Comparison of ENCODE assay signal across 12 cellular contexts in genomic region chr16:70693231-70693671, GRCh38. TPM values are rescaled to one million over a fixed set of nuclear protein-coding genes. Genes with fewer than 3 reads are reported as not detected.
DNase-seq lines count a peak whose midpoint lies in the region; ATAC-seq and TF ChIP-seq lines count a peak whose summit lies in the region.
"Had no signal": no experiment of that assay in that cellular context is flagged by ENCODE, and none has a peak within 500 bp of the region (broad histone marks: within the 10 kb centered on the region; RNA-seq: fewer than 3 reads in every experiment).

No MANE protein-coding gene starts in this region.

- RAD21 ChIA-PET in HCT116 (lab: Charles Lee; ENCODE audit: low non-redundant PET in 1 of 2, low total read pairs in 2 of 2, uncharacterized antibody in 2 of 2, unreplicated experiment in 2 of 2), result no interaction called here

- intact Hi-C loops in HCT116 (cut with micrococcal nuclease) (no loop called here), right cardiac atrium (cut with DNase I) (no loop called here)

- no peaks in the 10 kb centered on the region for H3K27me3 ChIP-seq in HCT116 (ENCODE audit: insufficient read depth, low read length)
- H3K27me3 ChIP-seq in right cardiac atrium (ENCODE audit: control insufficient read depth, insufficient read depth), result no peaks in the 10 kb centered on the region
- no peaks in the 10 kb centered on the region for H3K27me3 ChIP-seq in skeletal muscle tissue (ENCODE audit: control insufficient read depth in 3 of 3, insufficient read depth in 3 of 3, low read length in 3 of 3)

- no TSS peak for BruUV-seq in HCT116 (replicated peaks; lab: Mats Ljungman, UMichigan)

- H3K4me3 ChIP-seq in HCT116 (replicated peaks in 1 of 2; ENCODE audit: low read depth in 1 of 2, low read length in 2 of 2) (no peak overlapping the region), right cardiac atrium (ENCODE audit: low read length) (no peak overlapping the region), skeletal muscle tissue (ENCODE audit: low read length in 3 of 3) (peak overlapping the region in 2 of 3 donors; percentile 40 to 52)

- no peaks in the 10 kb centered on the region for H3K79me2 ChIP-seq in HCT116 (ENCODE audit: insufficient read depth, low read length)

- TF ChIP-seq CTCF in HCT116 (IDR thresholded peaks at IDR 0.05 in 2 of 3, conservative IDR thresholded peaks at IDR 0.05 in 1 of 3; ENCODE audit: borderline replicate concordance in 1 of 3, insufficient read depth in 1 of 3, low read depth in 2 of 3, low read length in 2 of 3), result no peak

- CTCF ChIA-PET in HCT116 (lab: Charles Lee), result no interaction called here

- H3K4me1 ChIP-seq in HCT116 (ENCODE audit: control insufficient read depth in 1 of 2, insufficient read depth in 2 of 2, low read length in 2 of 2) (peaks cover 38 to 84% of the 10 kb centered on the region in 2 experiments), right cardiac atrium (ENCODE audit: control insufficient read depth, insufficient read depth, low read length) (peaks cover 57% of the 10 kb centered on the region), skeletal muscle tissue (ENCODE audit: control insufficient read depth in 3 of 3, insufficient read depth in 3 of 3, low read length in 3 of 3) (peaks cover 94 to 100% (median 99%) of the 10 kb centered on the region in 3 donors)

- DNase-seq in HCT116 (ENCODE audit: low read depth, low spot score), result no peak
- DNase-seq in right cardiac atrium, result peak; percentile 55 to 80 (median 76)
- no peak for DNase-seq in COLO668 (lab: John Stamatoyannopoulos, UW; ENCODE audit: unreplicated experiment)
- DNase-seq in NAMALWA (ENCODE audit: low spot score), result no peak
- DNase-seq in effector CD8-positive, alpha-beta T cell (lab: John Stamatoyannopoulos, UW), result no peak
- no peak for DNase-seq in NCI-H1930 (lab: John Stamatoyannopoulos, UW)
- DNase-seq: activated CD8-positive, alpha-beta memory T cell treated with anti-CD3 and anti-CD28 coated beads, Interleukin-2, amount 50 U/mL, for 4 hours; effector CD4-positive, alpha-beta T cell; T-helper 2 cell had no signal

- H2AFZ ChIP-seq in HCT116 (ENCODE audit: low read depth, low read length, poor library complexity, severe bottlenecking), result no peak overlapping the region

- ATAC-seq in HCT116 (no peak), right cardiac atrium (peak; percentile 33 to 39)

- H3K36me3 ChIP-seq in HCT116 (ENCODE audit: control insufficient read depth in 1 of 2, insufficient read depth in 2 of 2, low read length in 2 of 2) (no peaks in the 10 kb centered on the region), skeletal muscle tissue (ENCODE audit: control insufficient read depth in 3 of 3, insufficient read depth in 3 of 3, low read length in 3 of 3) (no peaks in the 10 kb centered on the region)

- H3K4me2 ChIP-seq in HCT116 (ENCODE audit: low read length), result peak overlapping the region; percentile 69

- no peak for TF ChIP-seq RAD21 in HCT116 (IDR thresholded peaks at IDR 0.05; ENCODE audit: low read depth)

- H3K9me3 ChIP-seq in HCT116 (ENCODE audit: control insufficient read depth in 1 of 2, insufficient read depth in 1 of 2, low read depth in 1 of 2, low read length in 2 of 2), result no peaks in the 10 kb centered on the region
- no peaks in the 10 kb centered on the region for H3K9me3 ChIP-seq in right cardiac atrium (ENCODE audit: control insufficient read depth, low read length)
- H3K9me3 ChIP-seq in skeletal muscle tissue (ENCODE audit: control insufficient read depth in 3 of 3, low read length in 3 of 3), result no peaks in the 10 kb centered on the region

- 58% methylated on average over 18 of the region's 18 CpGs for WGBS in right cardiac atrium

- TF ChIP-seq POLR2A in HCT116 (IDR thresholded peaks at IDR 0.05; ENCODE audit: borderline replicate concordance, extremely low read depth, insufficient read depth, insufficient read length), result no peak

- H3K9ac ChIP-seq in HCT116 (ENCODE audit: low read length) (no peak overlapping the region), skeletal muscle tissue (ENCODE audit: low read depth in 1 of 3, low read length in 3 of 3) (peak overlapping the region; percentile 56 to 82 (median 70))

- H3K27ac ChIP-seq in HCT116 (ENCODE audit: low read depth, low read length) (no peak overlapping the region; the same call in 1 of the 2 replicates), angular gyrus (ENCODE audit: low read depth, low read length) (peak overlapping the region; percentile 76), right cardiac atrium (ENCODE audit: low read length) (peak overlapping the region; percentile 71), skeletal muscle tissue (ENCODE audit: low read depth, low read length) (peak overlapping the region; percentile 96)

- POLR2A ChIA-PET in HCT116 (lab: Charles Lee), result no interaction called here

- no peaks in the 10 kb centered on the region for H4K20me1 ChIP-seq in HCT116 (ENCODE audit: insufficient read depth)

- no peaks in the 10 kb centered on the region for H3K9me2 ChIP-seq in HCT116 (ENCODE audit: insufficient read depth)

TF ChIP-seq in HCT116, 20 proteins besides CTCF, POLR2A, EP300 and RAD21:
- no peak for TF ChIP-seq REST (IDR thresholded peaks at IDR 0.05; ENCODE audit: low read depth)
- TF ChIP-seq CBX3 (IDR thresholded peaks at IDR 0.05; ENCODE audit: low read depth), result no peak
- no peak for TF ChIP-seq ELF1 (IDR thresholded peaks at IDR 0.05; ENCODE audit: borderline replicate concordance, low read depth)
- no peak for TF ChIP-seq JUND (IDR thresholded peaks at IDR 0.05)
- no peak for TF ChIP-seq EZH2 (IDR thresholded peaks at IDR 0.05)
- TF ChIP-seq MAX (IDR thresholded peaks at IDR 0.05), result no peak
- no peak for TF ChIP-seq SP1 (IDR thresholded peaks at IDR 0.05; ENCODE audit: low read depth)
- no peak for TF ChIP-seq POLR2AphosphoS5 (IDR thresholded peaks at IDR 0.05; ENCODE audit: low read depth, low read length)
- no peak for TF ChIP-seq TCF7L2 (IDR thresholded peaks at IDR 0.05; ENCODE audit: borderline replicate concordance, extremely low read depth, insufficient read depth, insufficient read length)
- no peak for TF ChIP-seq EZH2phosphoT487 (IDR thresholded peaks at IDR 0.05; ENCODE audit: borderline replicate concordance)
- no peak for TF ChIP-seq YY1 (IDR thresholded peaks at IDR 0.05; ENCODE audit: extremely low read depth, insufficient replicate concordance, low read depth, low read length)

RNA-seq across cellular contexts. Expression of gene MTSS2, which starts 7.4 kb away (rescaled TPM):
- total RNA-seq in HCT116 (2021; ENCODE audit: unreplicated experiment) (41.8 TPM), right cardiac atrium (10 to 100 TPM; 60.4 to 71.2 (median 67.7) TPM), skeletal muscle tissue (18.8 TPM)
- 48.7 and 53.1 TPM in 2 replicates for polyA plus RNA-seq in HCT116 (2012)
- polyA plus RNA-seq in right cardiac atrium, result 47.5 TPM

RNA-seq across cellular contexts. Expression of gene IL34, which starts 46.9 kb away (rescaled TPM):
- not detected for total RNA-seq in HCT116 (2021; ENCODE audit: unreplicated experiment)
- polyA plus RNA-seq in HCT116 (2012), result 0.15 TPM in 1 of 2 replicates, not detected in the other
- 1 to 10 TPM in 2 of 4 donors, under 1 TPM in 2; 0.74 to 2.1 (median 1.5) TPM for total RNA-seq in right cardiac atrium
- 1.9 TPM for polyA plus RNA-seq in right cardiac atrium
- 6.8 TPM for total RNA-seq in skeletal muscle tissue
- total RNA-seq: HT1080 had no signal

Comparison
In these comparisons a context has a peak if more than half of its experiments do, and no peak if none do; other contexts are left out.
1. DNase-seq: peak in right cardiac atrium (3 of 3); none in HCT116 (single experiment), COLO668 (single experiment), NAMALWA (single experiment), effector CD8-positive, alpha-beta T cell (single experiment) and NCI-H1930 (0 of 2).
2. H3K4me3 ChIP-seq: peak in skeletal muscle tissue (2 of 3); none in HCT116 (0 of 2) and right cardiac atrium (single experiment).